ENCODE assay signal across 8 cellular contexts in genomic region chr12:123233505-123234299, GRCh38. TPM values are rescaled to one million over a fixed set of nuclear protein-coding genes. Genes with fewer than 3 reads are reported as not detected.
A peak's percentile ranks its signal among the peaks of the same experiment; 100 is the strongest.
DNase-seq lines count a peak whose midpoint lies in the region; ATAC-seq and TF ChIP-seq lines count a peak whose summit lies in the region.

No MANE protein-coding gene starts in this region.

- peak overlapping the region; percentile 81 to 95 for H3K4me3 ChIP-seq in ascending aorta
- H3K4me3 ChIP-seq in thoracic aorta = peak overlapping the region; percentile 93

- H3K4me1 ChIP-seq in ascending aorta (peaks cover 5 to 19% of the 10 kb centered on the region in 2 donors), thoracic aorta (ENCODE audit: control insufficient read depth in 1 of 2, low read depth in 2 of 2) (peaks cover 16 to 33% of the 10 kb centered on the region in 2 donors)

- peak overlapping the region; percentile 91 for H3K27ac ChIP-seq in C4-2B
- peak overlapping the region; percentile 81 to 93 for H3K27ac ChIP-seq in ascending aorta
- H3K27ac ChIP-seq in thoracic aorta = peak overlapping the region; percentile 85 to 87

- intact Hi-C loops in ascending aorta (cut with DNase I) = loop anchor here (1.0 to 5.0 kb wide), 7 partner anchors 37 to 707 kb away; partner anchors contain the start of genes ABCB9, CDK2AP1, DENR and EIF2B1

- TF ChIP-seq CTCF in C4-2B (conservative IDR thresholded peaks at IDR 0.05) (no peak), ascending aorta (IDR thresholded peaks at IDR 0.05) (no peak), thoracic aorta (IDR thresholded peaks at IDR 0.05) (no peak)

- ATAC-seq in GM21360 (IDR thresholded peaks at IDR 0.05; ENCODE audit: unreplicated experiment) (peak; percentile 6), left lobe of liver (peak; percentile 25), thoracic aorta (ENCODE audit: insufficient number of reproducible peaks, low FRiP score, low read depth) (peak; percentile 5)

- H3K36me3 ChIP-seq in ascending aorta (peaks cover 0 to 4% of the 10 kb centered on the region in 2 donors), thoracic aorta (no peaks in the 10 kb centered on the region)

- H3K9me3 ChIP-seq in ascending aorta = no peaks in the 10 kb centered on the region
- H3K9me3 ChIP-seq in thoracic aorta = no peaks in the 10 kb centered on the region

- no peaks in the 10 kb centered on the region for H3K27me3 ChIP-seq in ascending aorta
- H3K27me3 ChIP-seq in thoracic aorta (replicated peaks; ENCODE audit: insufficient read depth) = no peaks in the 10 kb centered on the region

- peak; percentile 22 for DNase-seq in HuH-7.5 (ENCODE audit: low spot score)
- DNase-seq in ascending aorta (ENCODE audit: low spot score in 2 of 2) = no peak
- DNase-seq in left lobe of liver (ENCODE audit: low spot score) = no peak
- no peak for DNase-seq in thoracic aorta (ENCODE audit: low spot score)
- DNase-seq in GM19238 (ENCODE audit: insufficient read length, low spot score) = no peak
- DNase-seq in ecto neural progenitor cell (ENCODE audit: low spot score) = no peak

RNA-seq across cellular contexts. Expression of gene MTRFR, which starts 0.5 kb away (rescaled TPM):
- total RNA-seq in ascending aorta (0.85 TPM), left lobe of liver (7.4 TPM), thoracic aorta (10 to 100 TPM in 1 of 2 donors, 1 to 10 TPM in 1; 9.9 to 17.2 TPM)

RNA-seq across cellular contexts. Expression of gene MPHOSPH9, which starts 0.8 kb away (rescaled TPM):
- 21.6 TPM for total RNA-seq in ascending aorta
- 22.2 TPM for total RNA-seq in left lobe of liver
- 10 to 100 TPM in 1 of 2 donors, 1 to 10 TPM in 1; 7.6 to 44.0 TPM for total RNA-seq in thoracic aorta

RNA-seq across cellular contexts. Expression of gene CDK2AP1, which starts 38.0 kb away (rescaled TPM):
- 39.6 TPM for total RNA-seq in ascending aorta
- total RNA-seq in left lobe of liver = 31.3 TPM
- 100 to 1,000 TPM; 107 to 130 TPM for total RNA-seq in thoracic aorta
